Comparison of ENCODE assay signal across 1 cellular context in genomic region chr17:76442341-76443338, GRCh38.
TF ChIP-seq lines count a peak whose summit lies in the region.

No MANE protein-coding gene starts in this region.

TF ChIP-seq in IMR-90, 13 proteins besides CTCF, POLR2A, EP300 and RAD21:
- TF ChIP-seq BHLHE40 (IDR thresholded peaks at IDR 0.05; ENCODE audit: low read depth, low read length) (no peak), RCOR1 (IDR thresholded peaks at IDR 0.05; ENCODE audit: insufficient replicate concordance, low read length) (no peak), FOS (IDR thresholded peaks at IDR 0.05; ENCODE audit: low read depth, low read length) (peak; percentile 57; the same call in 1 of the 2 replicates), CEBPB (IDR thresholded peaks at IDR 0.05; ENCODE audit: low read depth, low read length) (peak; percentile 16; the same call in 1 of the 2 replicates), SMC3 (IDR thresholded peaks at IDR 0.05; ENCODE audit: low read depth, low read length) (no peak), RFX5 (IDR thresholded peaks at IDR 0.05; ENCODE audit: low read depth, low read length) (peak; percentile 53; the same call in 1 of the 2 replicates), MXI1 (IDR thresholded peaks at IDR 0.05; ENCODE audit: borderline replicate concordance, low read depth, low read length) (no peak), MAFK (IDR thresholded peaks at IDR 0.05; ENCODE audit: low read depth, low read length) (peak; percentile 64), CHD1 (IDR thresholded peaks at IDR 0.05; ENCODE audit: low read depth, low read length) (no peak), NFE2L2 (IDR thresholded peaks at IDR 0.05; ENCODE audit: low read depth, low read length) (peak; percentile 69), ELK1 (IDR thresholded peaks at IDR 0.05; ENCODE audit: borderline replicate concordance, low read depth, low read length) (no peak)
